Comparison of ENCODE assay signal across 22 cellular contexts in genomic region chr2:230969673-230970015, GRCh38. TPM values are rescaled to one million over a fixed set of nuclear protein-coding genes. Genes with fewer than 3 reads are reported as not detected.
DNase-seq lines count a peak whose midpoint lies in the region; ATAC-seq, FAIRE-seq and TF ChIP-seq lines count a peak whose summit lies in the region.
"Had no signal": no experiment of that assay in that cellular context is flagged by ENCODE, and none has a peak within 500 bp of the region (broad histone marks: within the 10 kb centered on the region; RNA-seq: fewer than 3 reads in every experiment).

No MANE protein-coding gene starts in this region.

- H3K27me3 Mint-ChIP-seq in activated naive CD8-positive, alpha-beta T cell treated with anti-CD3 and anti-CD28 coated beads for 36 hours: no peaks in the 10 kb centered on the region
- no peaks in the 10 kb centered on the region for H3K27me3 Mint-ChIP-seq in activated naive CD8-positive, alpha-beta T cell treated with anti-CD3 and anti-CD28 coated beads, Interleukin-2, amount 50 U/mL, for 24 hours
- H3K27me3 Mint-ChIP-seq in mesothelial cell of epicardium (ENCODE audit: low read depth): no peaks in the 10 kb centered on the region

- H4K20me1 ChIP-seq in hepatocyte (ENCODE audit: insufficient read depth, poor library complexity, severe bottlenecking): no peaks in the 10 kb centered on the region

- peaks cover 43% of the 10 kb centered on the region for H3K4me1 Mint-ChIP-seq in activated naive CD8-positive, alpha-beta T cell treated with anti-CD3 and anti-CD28 coated beads for 36 hours
- peaks cover 42% of the 10 kb centered on the region for H3K4me1 Mint-ChIP-seq in activated naive CD8-positive, alpha-beta T cell treated with anti-CD3 and anti-CD28 coated beads, Interleukin-2, amount 50 U/mL, for 24 hours
- H3K4me1 Mint-ChIP-seq in mesothelial cell of epicardium: no peaks in the 10 kb centered on the region

- WGBS in hepatocyte (ENCODE audit: low lambda C conversion rate, missing lambda C conversion rate): 84% methylated on average over 2 of the region's 2 CpGs

- no peak overlapping the region for H3K4me3 Mint-ChIP-seq in activated naive CD8-positive, alpha-beta T cell treated with anti-CD3 and anti-CD28 coated beads for 36 hours
- no peak overlapping the region for H3K4me3 Mint-ChIP-seq in activated naive CD8-positive, alpha-beta T cell treated with anti-CD3 and anti-CD28 coated beads, Interleukin-2, amount 50 U/mL, for 24 hours
- no peak overlapping the region for H3K4me3 Mint-ChIP-seq in mesothelial cell of epicardium

- DNase-seq in activated naive CD8-positive, alpha-beta T cell treated with anti-CD3 and anti-CD28 coated beads for 36 hours: no peak
- DNase-seq in activated naive CD8-positive, alpha-beta T cell treated with anti-CD3 and anti-CD28 coated beads, Interleukin-2, amount 50 U/mL, for 24 hours: no peak
- DNase-seq in HTR-8/SVneo (ENCODE audit: insufficient read length, low spot score) (no peak), sciatic nerve (ENCODE audit: low spot score) (peak; percentile 1), mesothelial cell of epicardium (ENCODE audit: low spot score in 2 of 2, unreplicated experiment in 2 of 2) (no peak), hepatocyte (ENCODE audit: low spot score) (no peak), Ammon's horn (ENCODE audit: low spot score) (no peak)
- DNase-seq: DND-41, left lung, NCI-H1436 treated with DMSO at 0.1 percent for 48 hours, NCI-H2171 treated with DMSO at 0.1 percent for 48 hours, NCI-H69, nucleus accumbens, PC-3, retina, T1000 had no signal

- intact Hi-C loops in sciatic nerve (cut with DNase I): no loop called here

- no peak overlapping the region for H3K27ac ChIP-seq in hepatocyte
- H3K27ac ChIP-seq: left lung, thoracic aorta had no signal

- no peaks in the 10 kb centered on the region for H3K9me3 ChIP-seq in hepatocyte (ENCODE audit: low read depth)
- H3K9me3 ChIP-seq: left lung, thoracic aorta had no signal

- no peak overlapping the region for H3K4me2 ChIP-seq in hepatocyte

- no peak for ATAC-seq in activated naive CD8-positive, alpha-beta T cell treated with anti-CD3 and anti-CD28 coated beads, Interleukin-2, amount 50 U/mL, for 24 hours
- no peak for ATAC-seq in sciatic nerve
- ATAC-seq: left lung, PC-3 had no signal

- no peaks in the 10 kb centered on the region for H3K27me3 ChIP-seq in hepatocyte
- H3K27me3 ChIP-seq: left lung had no signal

- H3K27ac Mint-ChIP-seq in activated naive CD8-positive, alpha-beta T cell treated with anti-CD3 and anti-CD28 coated beads for 36 hours: peak overlapping the region; percentile 68
- no peak overlapping the region for H3K27ac Mint-ChIP-seq in activated naive CD8-positive, alpha-beta T cell treated with anti-CD3 and anti-CD28 coated beads, Interleukin-2, amount 50 U/mL, for 24 hours
- H3K27ac Mint-ChIP-seq in mesothelial cell of epicardium: no peak overlapping the region
- H3K27ac Mint-ChIP-seq: activated naive CD4-positive, alpha-beta T cell treated with anti-CD3 and anti-CD28 coated beads, Interleukin-2, amount 50 U/mL, for 72 hours had no signal

- no peaks in the 10 kb centered on the region for H3K4me1 ChIP-seq in hepatocyte (ENCODE audit: insufficient read depth)
- H3K4me1 ChIP-seq: left lung had no signal

- H3K36me3 Mint-ChIP-seq in activated naive CD8-positive, alpha-beta T cell treated with anti-CD3 and anti-CD28 coated beads for 36 hours: peaks cover 5% of the 10 kb centered on the region
- H3K36me3 Mint-ChIP-seq in activated naive CD8-positive, alpha-beta T cell treated with anti-CD3 and anti-CD28 coated beads, Interleukin-2, amount 50 U/mL, for 24 hours (ENCODE audit: low read depth): peaks cover under 1% of the 10 kb centered on the region
- no peaks in the 10 kb centered on the region for H3K36me3 Mint-ChIP-seq in mesothelial cell of epicardium

- H3K79me2 ChIP-seq in hepatocyte: no peaks in the 10 kb centered on the region

- peak; percentile 23 for FAIRE-seq in HTR-8/SVneo (lab: Jason Lieb, UNC)

- H3K4me3 ChIP-seq in WI38 (ENCODE audit: low read depth, low read length) (peak overlapping the region; percentile 39), hepatocyte (no peak overlapping the region)
- H3K4me3 ChIP-seq: left lung, thoracic aorta had no signal

- no peak for TF ChIP-seq CTCF in WI38 (IDR thresholded peaks at IDR 0.05; ENCODE audit: low read depth, low read length)
- TF ChIP-seq CTCF in mesothelial cell of epicardium (IDR thresholded peaks at IDR 0.05; ENCODE audit: unreplicated experiment): no peak
- no peak for TF ChIP-seq CTCF in hepatocyte (IDR thresholded peaks at IDR 0.05; ENCODE audit: poor library complexity)

- H2AFZ ChIP-seq in hepatocyte: no peak overlapping the region

- H3K36me3 ChIP-seq in hepatocyte (replicated peaks; ENCODE audit: insufficient read depth, low read depth): no peaks in the 10 kb centered on the region
- H3K36me3 ChIP-seq: left lung, thoracic aorta had no signal

- H3K9me2 ChIP-seq in hepatocyte (replicated peaks; ENCODE audit: insufficient read depth): no peaks in the 10 kb centered on the region

- H3K9me3 Mint-ChIP-seq in activated naive CD8-positive, alpha-beta T cell treated with anti-CD3 and anti-CD28 coated beads for 36 hours: peaks cover 4% of the 10 kb centered on the region
- H3K9me3 Mint-ChIP-seq in activated naive CD8-positive, alpha-beta T cell treated with anti-CD3 and anti-CD28 coated beads, Interleukin-2, amount 50 U/mL, for 24 hours: no peaks in the 10 kb centered on the region
- H3K9me3 Mint-ChIP-seq in mesothelial cell of epicardium: no peaks in the 10 kb centered on the region
- H3K9me3 Mint-ChIP-seq: activated naive CD4-positive, alpha-beta T cell treated with anti-CD3 and anti-CD28 coated beads, Interleukin-2, amount 50 U/mL, for 72 hours had no signal

RNA-seq across cellular contexts. Expression of gene SPATA3, which starts 26.3 kb away (rescaled TPM):
- not detected for total RNA-seq in activated naive CD8-positive, alpha-beta T cell treated with anti-CD3 and anti-CD28 coated beads for 36 hours
- total RNA-seq in sciatic nerve (not detected), mesothelial cell of epicardium (not detected in 3 replicates), hepatocyte (not detected in 2 replicates)
- not detected in 2 replicates for polyA plus RNA-seq in hepatocyte
- total RNA-seq: left lung, MCF 10A, mucosa of gallbladder, PC-3, SK-MEL-5, thoracic aorta had no signal

RNA-seq across cellular contexts. Expression of gene GPR55, which starts 44.6 kb away (rescaled TPM):
- total RNA-seq in activated naive CD8-positive, alpha-beta T cell treated with anti-CD3 and anti-CD28 coated beads for 36 hours: 10 to 100 TPM; 18.8 to 20.4 TPM
- 0.18 TPM for total RNA-seq in sciatic nerve
- total RNA-seq in mesothelial cell of epicardium: not detected in 3 replicates
- total RNA-seq in hepatocyte: 0.83 and 1.6 TPM in 2 replicates
- polyA plus RNA-seq in hepatocyte: 0.32 TPM in 1 of 2 replicates, not detected in the other
- total RNA-seq: MCF 10A, thoracic aorta had no signal
